Comparison of ENCODE assay signal across 1 cellular context in genomic region chr3:50347187-50347813, GRCh38.
TF ChIP-seq lines count a peak whose summit lies in the region.

No MANE protein-coding gene starts in this region.

TF ChIP-seq in K562, 482 proteins besides CTCF, POLR2A, EP300 and RAD21:
- TF ChIP-seq ATF3 (IDR thresholded peaks at IDR 0.05) (peak; percentile 49; the same call in 1 of the 2 replicates), ATF3 (CRISPR knock-in tag; conservative IDR thresholded peaks at IDR 0.05) (no peak), ARID3A (IDR thresholded peaks at IDR 0.05; ENCODE audit: borderline replicate concordance, low read depth, low read length) (peak; percentile 75; the same call in 1 of the 2 replicates), JUN (IDR thresholded peaks at IDR 0.05; ENCODE audit: borderline replicate concordance, low read depth, low read length) (peak; percentile 34; the same call in 1 of the 2 replicates), JUN (CRISPR knock-in tag; IDR thresholded peaks at IDR 0.05; ENCODE audit: borderline replicate concordance) (no peak), SMC3 (conservative IDR thresholded peaks at IDR 0.05; ENCODE audit: insufficient read depth, low read depth, low read length) (peak; percentile 29; the same call in 1 of the 2 replicates), DPF2 (IDR thresholded peaks at IDR 0.05) (0 out of 2 replicates have a peak, but pooled peaks have one; percentile 7), FOSL1 (tag; conservative IDR thresholded peaks at IDR 0.05) (peak; percentile 58), GABPB2 (CRISPR knock-in tag; conservative IDR thresholded peaks at IDR 0.05) (no peak), ZNF384 (IDR thresholded peaks at IDR 0.05; ENCODE audit: low read depth, low read length) (peak; percentile 98), L3MBTL2 (IDR thresholded peaks at IDR 0.05) (no peak), ZNF146 (CRISPR knock-in tag; IDR thresholded peaks at IDR 0.05; ENCODE audit: unreplicated experiment) (no peak)
- TF ChIP-seq, protein P1, sequence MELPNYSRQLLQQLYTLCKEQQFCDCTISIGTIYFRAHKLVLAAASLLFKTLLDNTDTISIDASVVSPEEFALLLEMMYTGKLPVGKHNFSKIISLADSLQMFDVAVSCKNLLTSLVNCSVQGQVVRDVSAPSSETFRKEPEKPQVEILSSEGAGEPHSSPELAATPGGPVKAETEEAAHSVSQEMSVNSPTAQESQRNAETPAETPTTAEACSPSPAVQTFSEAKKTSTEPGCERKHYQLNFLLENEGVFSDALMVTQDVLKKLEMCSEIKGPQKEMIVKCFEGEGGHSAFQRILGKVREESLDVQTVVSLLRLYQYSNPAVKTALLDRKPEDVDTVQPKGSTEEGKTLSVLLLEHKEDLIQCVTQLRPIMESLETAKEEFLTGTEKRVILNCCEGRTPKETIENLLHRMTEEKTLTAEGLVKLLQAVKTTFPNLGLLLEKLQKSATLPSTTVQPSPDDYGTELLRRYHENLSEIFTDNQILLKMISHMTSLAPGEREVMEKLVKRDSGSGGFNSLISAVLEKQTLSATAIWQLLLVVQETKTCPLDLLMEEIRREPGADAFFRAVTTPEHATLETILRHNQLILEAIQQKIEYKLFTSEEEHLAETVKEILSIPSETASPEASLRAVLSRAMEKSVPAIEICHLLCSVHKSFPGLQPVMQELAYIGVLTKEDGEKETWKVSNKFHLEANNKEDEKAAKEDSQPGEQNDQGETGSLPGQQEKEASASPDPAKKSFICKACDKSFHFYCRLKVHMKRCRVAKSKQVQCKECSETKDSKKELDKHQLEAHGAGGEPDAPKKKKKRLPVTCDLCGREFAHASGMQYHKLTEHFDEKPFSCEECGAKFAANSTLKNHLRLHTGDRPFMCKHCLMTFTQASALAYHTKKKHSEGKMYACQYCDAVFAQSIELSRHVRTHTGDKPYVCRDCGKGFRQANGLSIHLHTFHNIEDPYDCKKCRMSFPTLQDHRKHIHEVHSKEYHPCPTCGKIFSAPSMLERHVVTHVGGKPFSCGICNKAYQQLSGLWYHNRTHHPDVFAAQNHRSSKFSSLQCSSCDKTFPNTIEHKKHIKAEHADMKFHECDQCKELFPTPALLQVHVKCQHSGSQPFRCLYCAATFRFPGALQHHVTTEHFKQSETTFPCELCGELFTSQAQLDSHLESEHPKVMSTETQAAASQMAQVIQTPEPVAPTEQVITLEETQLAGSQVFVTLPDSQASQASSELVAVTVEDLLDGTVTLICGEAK (IDR thresholded peaks at IDR 0.05) = peak; percentile 77
- TF ChIP-seq, protein P1 (CRISPR knock-in tag; IDR thresholded peaks at IDR 0.05) = peak; percentile 53; the same call in 1 of the 2 replicates
